Comparison of ENCODE assay signal across 20 cellular contexts in genomic region chr1:223641523-223642039, GRCh38. TPM values are rescaled to one million over a fixed set of nuclear protein-coding genes. Genes with fewer than 3 reads are reported as not detected.
A peak's percentile ranks its signal among the peaks of the same experiment; 100 is the strongest.
DNase-seq lines count a peak whose midpoint lies in the region; FAIRE-seq and TF ChIP-seq lines count a peak whose summit lies in the region.
"Had no signal": no experiment of that assay in that cellular context is flagged by ENCODE, and none has a peak within 500 bp of the region (broad histone marks: within the 10 kb centered on the region; RNA-seq: fewer than 3 reads in every experiment).

No MANE protein-coding gene starts in this region.

- H3K4ac ChIP-seq in mesendoderm (ENCODE audit: low read depth, low read length): no peak overlapping the region

- no peak overlapping the region for H4K8ac ChIP-seq in mesendoderm (ENCODE audit: low read depth, low read length)

- H3K4me3 Mint-ChIP-seq in activated naive CD4-positive, alpha-beta T cell treated with anti-CD3 and anti-CD28 coated beads, Interleukin-2, amount 50 U/mL, for 24 hours: no peak overlapping the region

- WGBS in mesendoderm (ENCODE audit: extremely low coverage, insufficient coverage, low lambda C conversion rate): no CpG with 5 or more reads among the region's 7 CpGs

- no peak overlapping the region for H3K18ac ChIP-seq in mesendoderm (ENCODE audit: low read length)

- peaks cover 2% of the 10 kb centered on the region for H3K27me3 ChIP-seq in bronchial epithelial cell (ENCODE audit: control insufficient read depth, insufficient read depth, low read length)
- no peaks in the 10 kb centered on the region for H3K27me3 ChIP-seq in mesendoderm (ENCODE audit: insufficient read depth, low read length, poor library complexity)
- peaks cover 70% of the 10 kb centered on the region for H3K27me3 ChIP-seq in MM.1S (replicated peaks; ENCODE audit: insufficient read depth, low read length)

- H2AFZ ChIP-seq in MM.1S (ENCODE audit: low read length): no peak overlapping the region

- no peaks in the 10 kb centered on the region for H3K79me1 ChIP-seq in mesendoderm (ENCODE audit: low read length)

- no peak for DNase-seq in activated naive CD4-positive, alpha-beta T cell treated with anti-CD3 and anti-CD28 coated beads, Interleukin-2, amount 50 U/mL, for 16 hours
- peak; percentile 13 for DNase-seq in bronchial epithelial cell (ENCODE audit: low read depth)
- peak; percentile 23 for DNase-seq in mesendoderm
- DNase-seq in NOMO-1 treated with dmso at 0.1 percent for 144 hours (lab: John Stamatoyannopoulos, UW; ENCODE audit: unreplicated experiment): no peak
- no peak for DNase-seq in globus pallidus (ENCODE audit: low spot score)
- no peak for DNase-seq in MM.1S
- DNase-seq: DMS153, NCI-H146, NCI-H2081 treated with DMSO at 0.1 percent for 48 hours, NCI-H82, SJCRH30 had no signal

- peaks cover 3% of the 10 kb centered on the region for H3K4me1 ChIP-seq in mesendoderm (ENCODE audit: control insufficient read depth, low read depth, low read length)
- H3K4me1 ChIP-seq in MM.1S (ENCODE audit: low read length): peaks cover 6% of the 10 kb centered on the region

- no peak overlapping the region for H3K9ac ChIP-seq in mesendoderm (ENCODE audit: low read length)
- H3K9ac ChIP-seq in MM.1S (ENCODE audit: low read length): no peak overlapping the region

- H3K9me3 ChIP-seq in MM.1S (replicated peaks; ENCODE audit: insufficient read depth, low read length): no peaks in the 10 kb centered on the region
- H3K9me3 ChIP-seq: HAP-1 had no signal

- no peak overlapping the region for H3K4me2 ChIP-seq in mesendoderm (ENCODE audit: low read length)
- no peak overlapping the region for H3K4me2 ChIP-seq in MM.1S (ENCODE audit: low read depth, low read length)
- H3K4me2 ChIP-seq: A549 had no signal

- no peak overlapping the region for H2BK5ac ChIP-seq in mesendoderm (ENCODE audit: low read length)

- no peak overlapping the region for H2BK15ac ChIP-seq in mesendoderm (replicated peaks; ENCODE audit: low read depth)

- peak overlapping the region; percentile 51 for H3K27ac Mint-ChIP-seq in activated naive CD4-positive, alpha-beta T cell treated with anti-CD3 and anti-CD28 coated beads, Interleukin-2, amount 50 U/mL, for 24 hours

- H3K9me2 ChIP-seq in MM.1S (replicated peaks; ENCODE audit: insufficient read depth, low read length): no peaks in the 10 kb centered on the region; the same call in 1 of the 2 replicates

- no peak overlapping the region for H3K27ac ChIP-seq in mesendoderm (ENCODE audit: low read depth, low read length)
- no peak overlapping the region for H3K27ac ChIP-seq in MM.1S (ENCODE audit: low read length)
- H3K27ac ChIP-seq: A549, C4-2B, SJCRH30 had no signal

- H3K27me3 Mint-ChIP-seq in activated naive CD4-positive, alpha-beta T cell treated with anti-CD3 and anti-CD28 coated beads, Interleukin-2, amount 50 U/mL, for 24 hours: no peaks in the 10 kb centered on the region

- TF ChIP-seq CTCF in bronchial epithelial cell (IDR thresholded peaks at IDR 0.05; ENCODE audit: insufficient read depth, low read length, severe bottlenecking): no peak
- TF ChIP-seq CTCF in MM.1S (IDR thresholded peaks at IDR 0.05; ENCODE audit: low read length): no peak

- H3F3A ChIP-seq in MM.1S (ENCODE audit: insufficient read depth, low read length): no peaks in the 10 kb centered on the region

- no peak overlapping the region for H4K5ac ChIP-seq in mesendoderm (ENCODE audit: low read length)

- H3K36me3 Mint-ChIP-seq in activated naive CD4-positive, alpha-beta T cell treated with anti-CD3 and anti-CD28 coated beads, Interleukin-2, amount 50 U/mL, for 24 hours: peaks cover 9% of the 10 kb centered on the region

- peaks cover 12% of the 10 kb centered on the region for H3K9me3 Mint-ChIP-seq in activated naive CD4-positive, alpha-beta T cell treated with anti-CD3 and anti-CD28 coated beads, Interleukin-2, amount 50 U/mL, for 24 hours

- H2BK120ac ChIP-seq in mesendoderm (ENCODE audit: low read depth, low read length): no peak overlapping the region

- H3K4me3 ChIP-seq in bronchial epithelial cell (ENCODE audit: low read depth, low read length): no peak overlapping the region
- H3K4me3 ChIP-seq in mesendoderm (ENCODE audit: low read length): no peak overlapping the region
- no peak overlapping the region for H3K4me3 ChIP-seq in MM.1S (ENCODE audit: low read length)
- H3K4me3 ChIP-seq: A549, GM12878, HAP-1, SJCRH30 had no signal

- H3K36me3 ChIP-seq in bronchial epithelial cell (ENCODE audit: control insufficient read depth, insufficient read depth, low read length): no peaks in the 10 kb centered on the region
- no peaks in the 10 kb centered on the region for H3K36me3 ChIP-seq in mesendoderm (ENCODE audit: control insufficient read depth, insufficient read depth, low read length)
- H3K36me3 ChIP-seq in MM.1S (replicated peaks; ENCODE audit: insufficient read depth, low read length): no peaks in the 10 kb centered on the region
- H3K36me3 ChIP-seq: HAP-1, SJCRH30 had no signal

- no peak overlapping the region for H2AK5ac ChIP-seq in mesendoderm (ENCODE audit: low read length)

- H3K79me2 ChIP-seq in mesendoderm (ENCODE audit: control insufficient read depth, insufficient read depth, low read length): no peaks in the 10 kb centered on the region
- H3K79me2 ChIP-seq in MM.1S (ENCODE audit: low read length): no peaks in the 10 kb centered on the region

- no peak for FAIRE-seq in bronchial epithelial cell (lab: Jason Lieb, UNC)
- FAIRE-seq: A549, GM12878, GM18507 had no signal

- H3K23ac ChIP-seq in mesendoderm (ENCODE audit: low read length): no peak overlapping the region

- no peak overlapping the region for H3K56ac ChIP-seq in mesendoderm (ENCODE audit: low read length)

- no peaks in the 10 kb centered on the region for H4K20me1 ChIP-seq in MM.1S (ENCODE audit: insufficient read depth, low read length)

- peaks cover 3% of the 10 kb centered on the region for H3K4me1 Mint-ChIP-seq in activated naive CD4-positive, alpha-beta T cell treated with anti-CD3 and anti-CD28 coated beads, Interleukin-2, amount 50 U/mL, for 24 hours

RNA-seq across cellular contexts. Expression of gene CAPN8, which starts 23.9 kb away (rescaled TPM):
- total RNA-seq in bronchial epithelial cell: under 0.01 and 0.26 TPM in 2 replicates
- 0.06 TPM for polyA plus RNA-seq in mesendoderm (2013, experiment 1 of 2)
- polyA plus RNA-seq in mesendoderm (2013, experiment 2 of 2): 0.06 TPM
- total RNA-seq: HT1080, NCI-H460, RPMI7951, SJCRH30 had no signal

Comparison
In these comparisons a context has a peak if more than half of its experiments do, and no peak if none do; other contexts are left out.
1. DNase-seq: peak in bronchial epithelial cell (single experiment) and mesendoderm (single experiment); none in activated naive CD4-positive, alpha-beta T cell treated with anti-CD3 and anti-CD28 coated beads, Interleukin-2, amount 50 U/mL, for 16 hours (single experiment), NOMO-1 treated with dmso at 0.1 percent for 144 hours (single experiment), globus pallidus (single experiment) and MM.1S (single experiment).